ENCODE assay signal across 1 cellular context in the genomic region with DNA sequence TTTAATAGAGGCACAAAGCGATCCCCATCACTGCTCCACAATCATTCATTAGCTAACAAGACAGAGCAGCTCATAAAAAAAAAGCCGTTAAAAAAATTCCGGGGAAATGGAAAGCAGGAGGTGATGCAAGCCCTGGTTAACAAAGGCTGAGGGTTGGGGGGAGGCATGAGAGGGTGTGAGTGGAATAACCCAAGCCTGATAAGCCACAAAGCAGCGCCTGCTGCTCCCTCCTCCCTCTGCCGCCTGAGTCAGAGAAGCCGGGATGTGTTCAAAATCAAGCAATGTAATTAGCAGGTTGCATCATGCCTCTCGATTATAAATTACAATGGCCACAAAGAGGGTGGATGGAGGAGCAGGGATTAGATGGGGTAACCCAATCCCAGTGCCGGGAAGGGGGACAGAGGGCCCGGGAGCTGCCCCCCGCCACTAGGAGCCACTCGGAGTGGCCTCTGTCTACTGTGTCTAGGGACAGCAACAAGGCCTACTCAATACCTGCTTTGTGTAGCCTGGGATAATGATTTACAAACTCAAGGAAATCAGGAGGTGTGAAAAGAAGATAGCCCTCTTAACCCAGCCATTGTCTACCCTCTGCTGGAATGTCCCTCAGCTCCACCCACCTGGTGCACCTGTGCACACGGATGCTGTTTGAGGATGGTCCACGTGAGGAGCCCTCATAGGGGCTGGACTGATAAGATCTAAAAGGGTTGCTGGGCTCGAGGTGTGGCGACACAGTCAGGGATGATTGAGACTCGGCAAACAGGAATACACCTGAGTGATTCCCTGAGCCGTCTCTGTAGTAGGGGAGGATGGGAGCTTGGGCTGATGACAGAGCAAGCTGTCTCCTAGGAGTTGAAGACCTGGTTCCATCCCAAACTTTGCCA.
TF ChIP-seq lines count a peak whose summit lies in the region.

No MANE protein-coding gene starts in this region.

TF ChIP-seq in HepG2, 621 proteins besides CTCF, POLR2A, EP300 and RAD21 (continued from another document and continues in another):
- peak; percentile 66; the same call in 1 of the 2 replicates for TF ChIP-seq ATF7-NPFF (CRISPR knock-in tag; IDR thresholded peaks at IDR 0.05; ENCODE audit: low read depth)
- TF ChIP-seq, protein P1, sequence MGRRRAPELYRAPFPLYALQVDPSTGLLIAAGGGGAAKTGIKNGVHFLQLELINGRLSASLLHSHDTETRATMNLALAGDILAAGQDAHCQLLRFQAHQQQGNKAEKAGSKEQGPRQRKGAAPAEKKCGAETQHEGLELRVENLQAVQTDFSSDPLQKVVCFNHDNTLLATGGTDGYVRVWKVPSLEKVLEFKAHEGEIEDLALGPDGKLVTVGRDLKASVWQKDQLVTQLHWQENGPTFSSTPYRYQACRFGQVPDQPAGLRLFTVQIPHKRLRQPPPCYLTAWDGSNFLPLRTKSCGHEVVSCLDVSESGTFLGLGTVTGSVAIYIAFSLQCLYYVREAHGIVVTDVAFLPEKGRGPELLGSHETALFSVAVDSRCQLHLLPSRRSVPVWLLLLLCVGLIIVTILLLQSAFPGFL (CRISPR knock-in tag; IDR thresholded peaks at IDR 0.05), result no peak
- TF ChIP-seq REXO4 (CRISPR knock-in tag; IDR thresholded peaks at IDR 0.05; ENCODE audit: borderline replicate concordance), result no peak
- TF ChIP-seq, protein P2, sequence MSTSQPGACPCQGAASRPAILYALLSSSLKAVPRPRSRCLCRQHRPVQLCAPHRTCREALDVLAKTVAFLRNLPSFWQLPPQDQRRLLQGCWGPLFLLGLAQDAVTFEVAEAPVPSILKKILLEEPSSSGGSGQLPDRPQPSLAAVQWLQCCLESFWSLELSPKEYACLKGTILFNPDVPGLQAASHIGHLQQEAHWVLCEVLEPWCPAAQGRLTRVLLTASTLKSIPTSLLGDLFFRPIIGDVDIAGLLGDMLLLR (CRISPR knock-in tag; IDR thresholded peaks at IDR 0.05), result no peak
- TF ChIP-seq, protein P3, sequence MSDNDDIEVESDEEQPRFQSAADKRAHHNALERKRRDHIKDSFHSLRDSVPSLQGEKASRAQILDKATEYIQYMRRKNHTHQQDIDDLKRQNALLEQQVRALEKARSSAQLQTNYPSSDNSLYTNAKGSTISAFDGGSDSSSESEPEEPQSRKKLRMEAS (IDR thresholded peaks at IDR 0.05), result peak; percentile 89
- TF ChIP-seq ZIK1 (CRISPR knock-in tag; IDR thresholded peaks at IDR 0.05; ENCODE audit: borderline replicate concordance, low read depth), result no peak; the same call in 1 of the 2 replicates
- TF ChIP-seq, protein P4, sequence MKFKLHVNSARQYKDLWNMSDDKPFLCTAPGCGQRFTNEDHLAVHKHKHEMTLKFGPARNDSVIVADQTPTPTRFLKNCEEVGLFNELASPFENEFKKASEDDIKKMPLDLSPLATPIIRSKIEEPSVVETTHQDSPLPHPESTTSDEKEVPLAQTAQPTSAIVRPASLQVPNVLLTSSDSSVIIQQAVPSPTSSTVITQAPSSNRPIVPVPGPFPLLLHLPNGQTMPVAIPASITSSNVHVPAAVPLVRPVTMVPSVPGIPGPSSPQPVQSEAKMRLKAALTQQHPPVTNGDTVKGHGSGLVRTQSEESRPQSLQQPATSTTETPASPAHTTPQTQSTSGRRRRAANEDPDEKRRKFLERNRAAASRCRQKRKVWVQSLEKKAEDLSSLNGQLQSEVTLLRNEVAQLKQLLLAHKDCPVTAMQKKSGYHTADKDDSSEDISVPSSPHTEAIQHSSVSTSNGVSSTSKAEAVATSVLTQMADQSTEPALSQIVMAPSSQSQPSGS (CRISPR knock-in tag; IDR thresholded peaks at IDR 0.05), result no peak; the same call in 1 of the 2 replicates
- no peak; the same call in 1 of the 2 replicates for TF ChIP-seq DNMT3B (CRISPR knock-in tag; conservative IDR thresholded peaks at IDR 0.05)
- no peak; the same call in none of the 2 replicates for TF ChIP-seq ZNF205 (CRISPR knock-in tag; IDR thresholded peaks at IDR 0.05)
- TF ChIP-seq, protein P5, sequence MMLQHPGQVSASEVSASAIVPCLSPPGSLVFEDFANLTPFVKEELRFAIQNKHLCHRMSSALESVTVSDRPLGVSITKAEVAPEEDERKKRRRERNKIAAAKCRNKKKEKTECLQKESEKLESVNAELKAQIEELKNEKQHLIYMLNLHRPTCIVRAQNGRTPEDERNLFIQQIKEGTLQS (CRISPR knock-in tag; IDR thresholded peaks at IDR 0.05), result peak; percentile 95
- TF ChIP-seq, protein P6, sequence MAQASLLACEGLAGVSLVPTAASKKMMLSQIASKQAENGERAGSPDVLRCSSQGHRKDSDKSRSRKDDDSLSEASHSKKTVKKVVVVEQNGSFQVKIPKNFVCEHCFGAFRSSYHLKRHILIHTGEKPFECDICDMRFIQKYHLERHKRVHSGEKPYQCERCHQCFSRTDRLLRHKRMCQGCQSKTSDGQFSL (CRISPR knock-in tag; IDR thresholded peaks at IDR 0.05), result 0 out of 2 replicates have a peak, but pooled peaks have one; percentile 77
- TF ChIP-seq, protein P7, sequence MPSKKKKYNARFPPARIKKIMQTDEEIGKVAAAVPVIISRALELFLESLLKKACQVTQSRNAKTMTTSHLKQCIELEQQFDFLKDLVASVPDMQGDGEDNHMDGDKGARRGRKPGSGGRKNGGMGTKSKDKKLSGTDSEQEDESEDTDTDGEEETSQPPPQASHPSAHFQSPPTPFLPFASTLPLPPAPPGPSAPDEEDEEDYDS (CRISPR knock-in tag; IDR thresholded peaks at IDR 0.05), result 0 out of 2 replicates have a peak, but pooled peaks have one; percentile 27
- TF ChIP-seq, protein P8, sequence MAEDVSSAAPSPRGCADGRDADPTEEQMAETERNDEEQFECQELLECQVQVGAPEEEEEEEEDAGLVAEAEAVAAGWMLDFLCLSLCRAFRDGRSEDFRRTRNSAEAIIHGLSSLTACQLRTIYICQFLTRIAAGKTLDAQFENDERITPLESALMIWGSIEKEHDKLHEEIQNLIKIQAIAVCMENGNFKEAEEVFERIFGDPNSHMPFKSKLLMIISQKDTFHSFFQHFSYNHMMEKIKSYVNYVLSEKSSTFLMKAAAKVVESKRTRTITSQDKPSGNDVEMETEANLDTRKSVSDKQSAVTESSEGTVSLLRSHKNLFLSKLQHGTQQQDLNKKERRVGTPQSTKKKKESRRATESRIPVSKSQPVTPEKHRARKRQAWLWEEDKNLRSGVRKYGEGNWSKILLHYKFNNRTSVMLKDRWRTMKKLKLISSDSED (CRISPR knock-in tag; IDR thresholded peaks at IDR 0.05), result no peak
- peak; percentile 86 for TF ChIP-seq ISL2 (CRISPR knock-in tag; IDR thresholded peaks at IDR 0.05)
- no peak for TF ChIP-seq HOXA7 (CRISPR knock-in tag; IDR thresholded peaks at IDR 0.05)
- no peak for TF ChIP-seq NR1H2 (CRISPR knock-in tag; IDR thresholded peaks at IDR 0.05; ENCODE audit: borderline replicate concordance, low read depth)
- peak; percentile 32; the same call in 1 of the 2 replicates for TF ChIP-seq ZNF547 (CRISPR knock-in tag; IDR thresholded peaks at IDR 0.05)
- peak; percentile 86; the same call in 1 of the 2 replicates for TF ChIP-seq ZNF724P (CRISPR knock-in tag; IDR thresholded peaks at IDR 0.05; ENCODE audit: borderline replicate concordance)
- TF ChIP-seq TP53 (CRISPR knock-in tag; conservative IDR thresholded peaks at IDR 0.05), result no peak
- TF ChIP-seq, protein P9, sequence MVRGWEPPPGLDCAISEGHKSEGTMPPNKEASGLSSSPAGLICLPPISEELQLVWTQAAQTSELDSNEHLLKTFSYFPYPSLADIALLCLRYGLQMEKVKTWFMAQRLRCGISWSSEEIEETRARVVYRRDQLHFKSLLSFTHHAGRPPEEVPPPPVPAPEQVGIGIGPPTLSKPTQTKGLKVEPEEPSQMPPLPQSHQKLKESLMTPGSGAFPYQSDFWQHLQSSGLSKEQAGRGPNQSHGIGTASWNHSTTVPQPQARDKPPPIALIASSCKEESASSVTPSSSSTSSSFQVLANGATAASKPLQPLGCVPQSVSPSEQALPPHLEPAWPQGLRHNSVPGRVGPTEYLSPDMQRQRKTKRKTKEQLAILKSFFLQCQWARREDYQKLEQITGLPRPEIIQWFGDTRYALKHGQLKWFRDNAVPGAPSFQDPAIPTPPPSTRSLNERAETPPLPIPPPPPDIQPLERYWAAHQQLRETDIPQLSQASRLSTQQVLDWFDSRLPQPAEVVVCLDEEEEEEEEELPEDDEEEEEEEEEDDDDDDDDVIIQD (CRISPR knock-in tag; IDR thresholded peaks at IDR 0.05; ENCODE audit: low read depth), result peak; percentile 25; the same call in 1 of the 2 replicates
- TF ChIP-seq CREM (IDR thresholded peaks at IDR 0.05), result peak; percentile 83
- no peak for TF ChIP-seq CREM (CRISPR knock-in tag; IDR thresholded peaks at IDR 0.05)
- TF ChIP-seq, protein P10, sequence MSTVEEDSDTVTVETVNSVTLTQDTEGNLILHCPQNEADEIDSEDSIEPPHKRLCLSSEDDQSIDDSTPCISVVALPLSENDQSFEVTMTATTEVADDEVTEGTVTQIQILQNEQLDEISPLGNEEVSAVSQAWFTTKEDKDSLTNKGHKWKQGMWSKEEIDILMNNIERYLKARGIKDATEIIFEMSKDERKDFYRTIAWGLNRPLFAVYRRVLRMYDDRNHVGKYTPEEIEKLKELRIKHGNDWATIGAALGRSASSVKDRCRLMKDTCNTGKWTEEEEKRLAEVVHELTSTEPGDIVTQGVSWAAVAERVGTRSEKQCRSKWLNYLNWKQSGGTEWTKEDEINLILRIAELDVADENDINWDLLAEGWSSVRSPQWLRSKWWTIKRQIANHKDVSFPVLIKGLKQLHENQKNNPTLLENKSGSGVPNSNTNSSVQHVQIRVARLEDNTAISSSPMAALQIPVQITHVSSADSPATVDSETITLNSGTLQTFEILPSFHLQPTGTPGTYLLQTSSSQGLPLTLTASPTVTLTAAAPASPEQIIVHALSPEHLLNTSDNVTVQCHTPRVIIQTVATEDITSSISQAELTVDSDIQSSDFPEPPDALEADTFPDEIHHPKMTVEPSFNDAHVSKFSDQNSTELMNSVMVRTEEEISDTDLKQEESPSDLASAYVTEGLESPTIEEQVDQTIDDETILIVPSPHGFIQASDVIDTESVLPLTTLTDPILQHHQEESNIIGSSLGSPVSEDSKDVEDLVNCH (CRISPR knock-in tag; IDR thresholded peaks at IDR 0.05), result no peak
- no peak for TF ChIP-seq HNRNPK (IDR thresholded peaks at IDR 0.05; ENCODE audit: low read depth, low read length, poor library complexity, severe bottlenecking)
- no peak for TF ChIP-seq SUZ12 (IDR thresholded peaks at IDR 0.05; ENCODE audit: low read depth, low read length)
- peak; percentile 59; the same call in 1 of the 2 replicates for TF ChIP-seq ZNF33B (CRISPR knock-in tag; IDR thresholded peaks at IDR 0.05)
- TF ChIP-seq, protein P11, sequence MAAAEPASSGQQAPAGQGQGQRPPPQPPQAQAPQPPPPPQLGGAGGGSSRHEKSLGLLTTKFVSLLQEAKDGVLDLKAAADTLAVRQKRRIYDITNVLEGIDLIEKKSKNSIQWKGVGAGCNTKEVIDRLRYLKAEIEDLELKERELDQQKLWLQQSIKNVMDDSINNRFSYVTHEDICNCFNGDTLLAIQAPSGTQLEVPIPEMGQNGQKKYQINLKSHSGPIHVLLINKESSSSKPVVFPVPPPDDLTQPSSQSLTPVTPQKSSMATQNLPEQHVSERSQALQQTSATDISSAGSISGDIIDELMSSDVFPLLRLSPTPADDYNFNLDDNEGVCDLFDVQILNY (CRISPR knock-in tag; conservative IDR thresholded peaks at IDR 0.05), result no peak
- no peak for TF ChIP-seq ZNF256 (CRISPR knock-in tag; conservative IDR thresholded peaks at IDR 0.05)
- TF ChIP-seq, protein P12, sequence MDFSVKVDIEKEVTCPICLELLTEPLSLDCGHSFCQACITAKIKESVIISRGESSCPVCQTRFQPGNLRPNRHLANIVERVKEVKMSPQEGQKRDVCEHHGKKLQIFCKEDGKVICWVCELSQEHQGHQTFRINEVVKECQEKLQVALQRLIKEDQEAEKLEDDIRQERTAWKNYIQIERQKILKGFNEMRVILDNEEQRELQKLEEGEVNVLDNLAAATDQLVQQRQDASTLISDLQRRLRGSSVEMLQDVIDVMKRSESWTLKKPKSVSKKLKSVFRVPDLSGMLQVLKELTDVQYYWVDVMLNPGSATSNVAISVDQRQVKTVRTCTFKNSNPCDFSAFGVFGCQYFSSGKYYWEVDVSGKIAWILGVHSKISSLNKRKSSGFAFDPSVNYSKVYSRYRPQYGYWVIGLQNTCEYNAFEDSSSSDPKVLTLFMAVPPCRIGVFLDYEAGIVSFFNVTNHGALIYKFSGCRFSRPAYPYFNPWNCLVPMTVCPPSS (IDR thresholded peaks at IDR 0.05), result no peak
- TF ChIP-seq MTA3 (CRISPR knock-in tag; IDR thresholded peaks at IDR 0.05), result no peak
- TF ChIP-seq, protein P13, sequence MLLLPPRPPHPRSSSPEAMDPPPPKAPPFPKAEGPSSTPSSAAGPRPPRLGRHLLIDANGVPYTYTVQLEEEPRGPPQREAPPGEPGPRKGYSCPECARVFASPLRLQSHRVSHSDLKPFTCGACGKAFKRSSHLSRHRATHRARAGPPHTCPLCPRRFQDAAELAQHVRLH (CRISPR knock-in tag; IDR thresholded peaks at IDR 0.05; ENCODE audit: borderline replicate concordance, low read depth), result peak; percentile 44; the same call in 1 of the 2 replicates
- TF ChIP-seq ZMYM3 (CRISPR knock-in tag; IDR thresholded peaks at IDR 0.05), result no peak; the same call in 1 of the 2 replicates
- TF ChIP-seq, protein P14, sequence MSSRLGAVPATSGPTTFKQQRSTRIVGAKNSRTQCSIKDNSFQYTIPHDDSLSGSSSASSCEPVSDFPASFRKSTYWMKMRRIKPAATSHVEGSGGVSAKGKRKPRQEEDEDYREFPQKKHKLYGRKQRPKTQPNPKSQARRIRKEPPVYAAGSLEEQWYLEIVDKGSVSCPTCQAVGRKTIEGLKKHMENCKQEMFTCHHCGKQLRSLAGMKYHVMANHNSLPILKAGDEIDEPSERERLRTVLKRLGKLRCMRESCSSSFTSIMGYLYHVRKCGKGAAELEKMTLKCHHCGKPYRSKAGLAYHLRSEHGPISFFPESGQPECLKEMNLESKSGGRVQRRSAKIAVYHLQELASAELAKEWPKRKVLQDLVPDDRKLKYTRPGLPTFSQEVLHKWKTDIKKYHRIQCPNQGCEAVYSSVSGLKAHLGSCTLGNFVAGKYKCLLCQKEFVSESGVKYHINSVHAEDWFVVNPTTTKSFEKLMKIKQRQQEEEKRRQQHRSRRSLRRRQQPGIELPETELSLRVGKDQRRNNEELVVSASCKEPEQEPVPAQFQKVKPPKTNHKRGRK (CRISPR knock-in tag; IDR thresholded peaks at IDR 0.05), result no peak
- TF ChIP-seq SRSF1 (optimal IDR thresholded peaks at IDR 0.05; ENCODE audit: low read depth, low read length), result peak; percentile 53
- TF ChIP-seq, protein P15, sequence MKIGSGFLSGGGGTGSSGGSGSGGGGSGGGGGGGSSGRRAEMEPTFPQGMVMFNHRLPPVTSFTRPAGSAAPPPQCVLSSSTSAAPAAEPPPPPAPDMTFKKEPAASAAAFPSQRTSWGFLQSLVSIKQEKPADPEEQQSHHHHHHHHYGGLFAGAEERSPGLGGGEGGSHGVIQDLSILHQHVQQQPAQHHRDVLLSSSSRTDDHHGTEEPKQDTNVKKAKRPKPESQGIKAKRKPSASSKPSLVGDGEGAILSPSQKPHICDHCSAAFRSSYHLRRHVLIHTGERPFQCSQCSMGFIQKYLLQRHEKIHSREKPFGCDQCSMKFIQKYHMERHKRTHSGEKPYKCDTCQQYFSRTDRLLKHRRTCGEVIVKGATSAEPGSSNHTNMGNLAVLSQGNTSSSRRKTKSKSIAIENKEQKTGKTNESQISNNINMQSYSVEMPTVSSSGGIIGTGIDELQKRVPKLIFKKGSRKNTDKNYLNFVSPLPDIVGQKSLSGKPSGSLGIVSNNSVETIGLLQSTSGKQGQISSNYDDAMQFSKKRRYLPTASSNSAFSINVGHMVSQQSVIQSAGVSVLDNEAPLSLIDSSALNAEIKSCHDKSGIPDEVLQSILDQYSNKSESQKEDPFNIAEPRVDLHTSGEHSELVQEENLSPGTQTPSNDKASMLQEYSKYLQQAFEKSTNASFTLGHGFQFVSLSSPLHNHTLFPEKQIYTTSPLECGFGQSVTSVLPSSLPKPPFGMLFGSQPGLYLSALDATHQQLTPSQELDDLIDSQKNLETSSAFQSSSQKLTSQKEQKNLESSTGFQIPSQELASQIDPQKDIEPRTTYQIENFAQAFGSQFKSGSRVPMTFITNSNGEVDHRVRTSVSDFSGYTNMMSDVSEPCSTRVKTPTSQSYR (CRISPR knock-in tag; IDR thresholded peaks at IDR 0.05; ENCODE audit: borderline replicate concordance), result peak; percentile 67
- TF ChIP-seq SRSF9 (IDR thresholded peaks at IDR 0.05; ENCODE audit: borderline replicate concordance, insufficient read depth, low read depth, low read length, poor library complexity, severe bottlenecking), result no peak
